In the genomic region with DNA sequence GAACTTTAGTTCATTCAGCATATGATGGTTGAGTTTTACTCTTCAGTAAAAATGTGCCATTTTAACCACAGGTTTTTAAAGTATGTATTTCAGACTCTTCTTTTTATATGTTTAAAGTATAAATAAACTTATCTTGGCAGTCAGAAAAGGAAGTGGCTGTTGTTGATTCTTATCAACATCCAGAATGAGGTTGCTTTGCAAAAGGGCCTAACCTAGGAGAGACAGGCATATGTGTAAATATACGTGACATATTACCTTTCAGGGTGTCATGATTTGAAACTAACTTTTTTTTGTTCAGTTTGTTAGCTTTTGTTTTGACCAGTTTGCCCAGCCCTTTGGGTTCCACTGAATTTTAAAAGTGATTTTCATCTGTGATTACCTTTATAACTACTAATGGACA, we compare ENCODE assay signal across 13 cellular contexts. TPM values are rescaled to one million over a fixed set of nuclear protein-coding genes. Genes with fewer than 3 reads are reported as not detected.
DNase-seq lines count a peak whose midpoint lies in the region; ATAC-seq lines count a peak whose summit lies in the region.
"Had no signal": no experiment of that assay in that cellular context is flagged by ENCODE, and none has a peak within 500 bp of the region (broad histone marks: within the 10 kb centered on the region; RNA-seq: fewer than 3 reads in every experiment).

No MANE protein-coding gene starts in this region.

- peaks cover 0 to 5% (median 0%) of the 10 kb centered on the region in 8 donors for H3K9me3 Mint-ChIP-seq in CD4-positive, alpha-beta memory T cell
- no peaks in the 10 kb centered on the region for H3K9me3 Mint-ChIP-seq in activated T-helper 17 cell treated with anti-CD3 and anti-CD28 coated beads, Interleukin-2, amount 50 U/mL, for 72 hours
- H3K9me3 Mint-ChIP-seq in naive B cell, result no peaks in the 10 kb centered on the region
- H3K9me3 Mint-ChIP-seq: H9 had no signal

- peak overlapping the region; percentile 37 for H3K27ac ChIP-seq in CD4-positive, alpha-beta memory T cell (ENCODE audit: low read depth, low read length)
- H3K27ac ChIP-seq: cardiac muscle cell had no signal

- peak; percentile 53 to 75 (median 64) for DNase-seq in CD4-positive, alpha-beta memory T cell
- DNase-seq in naive B cell (no peak), HK-2 (ENCODE audit: unreplicated experiment) (no peak), GM19238 (ENCODE audit: insufficient read length, low spot score) (no peak)
- DNase-seq: esophagus squamous epithelium, H9 had no signal

- peaks cover 0 to 20% of the 10 kb centered on the region in 2 donors for H3K36me3 Mint-ChIP-seq in CD4-positive, alpha-beta memory T cell
- peaks cover 18% of the 10 kb centered on the region for H3K36me3 Mint-ChIP-seq in activated T-helper 17 cell treated with anti-CD3 and anti-CD28 coated beads, Interleukin-2, amount 50 U/mL, for 72 hours (ENCODE audit: low read depth)
- H3K36me3 Mint-ChIP-seq in naive B cell, result no peaks in the 10 kb centered on the region

- POLR2A ChIA-PET in CD4-positive, alpha-beta memory T cell (lab: Charles Lee; ENCODE audit: partially characterized antibody), result interaction anchor here (1.3 to 3.9 kb wide), 5 partner anchors 7 to 45 kb away, joined by 4 to 32 read pairs (median 5); a partner anchor contains a TSS

- H3K27me3 Mint-ChIP-seq in CD4-positive, alpha-beta memory T cell, result no peaks in the 10 kb centered on the region
- H3K27me3 Mint-ChIP-seq in activated T-helper 17 cell treated with anti-CD3 and anti-CD28 coated beads, Interleukin-2, amount 50 U/mL, for 72 hours, result no peaks in the 10 kb centered on the region
- H3K27me3 Mint-ChIP-seq in naive B cell, result no peaks in the 10 kb centered on the region

- H3K4me1 ChIP-seq in CD4-positive, alpha-beta memory T cell (ENCODE audit: insufficient read depth, low read length), result peaks cover 95% of the 10 kb centered on the region

- H3K4me3 Mint-ChIP-seq in CD4-positive, alpha-beta memory T cell, result peak overlapping the region; percentile 57 to 79 (median 76)
- H3K4me3 Mint-ChIP-seq in activated T-helper 17 cell treated with anti-CD3 and anti-CD28 coated beads, Interleukin-2, amount 50 U/mL, for 72 hours, result peak overlapping the region; percentile 87
- H3K4me3 Mint-ChIP-seq in naive B cell, result peak overlapping the region in 7 of 8 donors; percentile 7 to 56 (median 29)
- H3K4me3 Mint-ChIP-seq: H9, neural crest cell had no signal

- H3K4me1 Mint-ChIP-seq in CD4-positive, alpha-beta memory T cell, result peaks cover 74 to 100% (median 88%) of the 10 kb centered on the region in 4 donors
- peaks cover 70% of the 10 kb centered on the region for H3K4me1 Mint-ChIP-seq in activated T-helper 17 cell treated with anti-CD3 and anti-CD28 coated beads, Interleukin-2, amount 50 U/mL, for 72 hours
- peaks cover 72 to 88% (median 77%) of the 10 kb centered on the region in 3 donors for H3K4me1 Mint-ChIP-seq in naive B cell

- no peaks in the 10 kb centered on the region for H3K27me3 ChIP-seq in CD4-positive, alpha-beta memory T cell (ENCODE audit: insufficient read depth, low read length)
- H3K27me3 ChIP-seq: esophagus squamous epithelium had no signal

- CTCF ChIA-PET in CD4-positive, alpha-beta memory T cell (lab: Charles Lee; ENCODE audit: partially characterized antibody), result interaction anchor here (2.0 kb wide), 1 partner anchor 9 kb away, joined by 4 read pairs; no protein-coding TSS in a partner anchor

- H3K27ac Mint-ChIP-seq in CD4-positive, alpha-beta memory T cell, result peak overlapping the region; percentile 84 to 96 (median 91)
- peak overlapping the region; percentile 92 for H3K27ac Mint-ChIP-seq in activated T-helper 17 cell treated with anti-CD3 and anti-CD28 coated beads, Interleukin-2, amount 50 U/mL, for 72 hours
- peak overlapping the region in 1 of 6 donors; percentile 69 for H3K27ac Mint-ChIP-seq in naive B cell
- H3K27ac Mint-ChIP-seq: H9 had no signal

- H3K4me3 ChIP-seq in CD4-positive, alpha-beta memory T cell (ENCODE audit: low read length in 2 of 2), result peak overlapping the region in 1 of 2 donors; percentile 20
- H3K4me3 ChIP-seq: cardiac muscle cell, esophagus squamous epithelium, smooth muscle cell had no signal

- ATAC-seq in GM18868 (IDR thresholded peaks at IDR 0.05; ENCODE audit: unreplicated experiment), result peak; percentile 30
- peak; percentile 39 for ATAC-seq in activated T-helper 17 cell treated with anti-CD3 and anti-CD28 coated beads, Interleukin-2, amount 50 U/mL, for 72 hours (replicated peaks)
- no peak for ATAC-seq in naive B cell (ENCODE audit: low read depth in 2 of 2)
- no peak for ATAC-seq in HG02870 (IDR thresholded peaks at IDR 0.05; ENCODE audit: unreplicated experiment)
- no peak for ATAC-seq in GM21825 (IDR thresholded peaks at IDR 0.05; ENCODE audit: unreplicated experiment)

- no peaks in the 10 kb centered on the region for H3K36me3 ChIP-seq in CD4-positive, alpha-beta memory T cell (ENCODE audit: insufficient read depth, low read length)
- H3K36me3 ChIP-seq: cardiac muscle cell, esophagus squamous epithelium had no signal

- intact Hi-C loops in CD4-positive, alpha-beta memory T cell (cut with micrococcal nuclease), result loop anchor here (1.0 to 2.0 kb wide), 2 partner anchors 18 to 32 kb away; no protein-coding TSS in a partner anchor

- no peaks in the 10 kb centered on the region for H3K9me3 ChIP-seq in CD4-positive, alpha-beta memory T cell (ENCODE audit: control insufficient read depth in 1 of 2, low read length in 2 of 2)
- H3K9me3 ChIP-seq: esophagus squamous epithelium had no signal

RNA-seq across cellular contexts. Expression of a gene that starts 7.4 kb away (rescaled TPM):
- total RNA-seq in CD4-positive, alpha-beta memory T cell, result 100 to 1,000 TPM; 227 to 245 TPM
- 10 to 100 TPM; 18.5 to 57.4 TPM for polyA plus RNA-seq in CD4-positive, alpha-beta memory T cell
- total RNA-seq in activated T-helper 17 cell treated with anti-CD3 and anti-CD28 coated beads, Interleukin-2, amount 50 U/mL, for 72 hours, result 100 to 1,000 TPM; 118 to 119 TPM
- 10 to 100 TPM; 22.4 to 58.5 (median 39.8) TPM for polyA plus RNA-seq in naive B cell (ENCODE audit: low read depth in 6 of 6)

Comparison
In these comparisons a context has a peak if more than half of its experiments do, and no peak if none do; other contexts are left out.
1. DNase-seq: peak in CD4-positive, alpha-beta memory T cell (5 of 5); none in naive B cell (single experiment), HK-2 (single experiment) and GM19238 (single experiment).
2. H3K4me3 Mint-ChIP-seq: peak in every context shown above with its lines; median percentile 87 in activated T-helper 17 cell treated with anti-CD3 and anti-CD28 coated beads, Interleukin-2, amount 50 U/mL, for 72 hours; 76 in CD4-positive, alpha-beta memory T cell; 29 in naive B cell.
3. ATAC-seq: peak in GM18868 (single experiment) and activated T-helper 17 cell treated with anti-CD3 and anti-CD28 coated beads, Interleukin-2, amount 50 U/mL, for 72 hours (single experiment); none in naive B cell (0 of 2), HG02870 (single experiment) and GM21825 (single experiment).